In the genomic region with DNA sequence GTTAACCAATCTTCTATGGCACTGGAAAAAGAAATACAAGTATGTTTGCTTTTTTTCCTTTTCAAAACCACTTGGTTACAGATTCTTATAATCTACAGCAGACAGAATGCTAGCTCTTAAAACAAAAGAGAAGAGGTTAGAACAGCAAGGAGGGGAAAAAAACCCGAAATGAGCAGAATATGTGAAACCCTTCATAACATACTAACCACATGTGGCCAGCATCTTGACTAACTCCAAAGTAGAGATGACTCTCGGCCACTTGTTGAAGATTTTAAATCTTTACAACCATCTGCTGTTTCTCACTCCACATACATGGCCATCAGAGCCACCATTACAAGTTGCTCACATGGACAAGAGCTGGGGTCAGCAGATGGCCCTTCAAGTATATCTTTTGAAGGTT, we compare ENCODE assay signal across 21 cellular contexts.
DNase-seq lines count a peak whose midpoint lies in the region; TF ChIP-seq lines count a peak whose summit lies in the region.
"Had no signal": no experiment of that assay in that cellular context is flagged by ENCODE, and none has a peak within 500 bp of the region (broad histone marks: within the 10 kb centered on the region; RNA-seq: fewer than 3 reads in every experiment).

No MANE protein-coding gene starts in this region.

- TF ChIP-seq CTCF in brain microvascular endothelial cell (IDR thresholded peaks at IDR 0.05; ENCODE audit: low read depth, low read length, missing control alignments), result no peak
- TF ChIP-seq CTCF in sigmoid colon (IDR thresholded peaks at IDR 0.05), result no peak

- peaks cover 0 to 4% (median 0%) of the 10 kb centered on the region in 4 donors for H3K9me3 ChIP-seq in sigmoid colon
- H3K9me3 ChIP-seq: A549, adrenal gland, testis had no signal

- TF ChIP-seq POLR2A in sigmoid colon (IDR thresholded peaks at IDR 0.05), result no peak

- peaks cover 0 to 26% (median 5%) of the 10 kb centered on the region in 4 donors for H3K4me1 ChIP-seq in sigmoid colon
- H3K4me1 ChIP-seq: A549, adrenal gland, testis had no signal

- no peak for TF ChIP-seq EP300 in sigmoid colon (IDR thresholded peaks at IDR 0.05)

- H3K36me3 ChIP-seq in brain microvascular endothelial cell (replicated peaks), result no peaks in the 10 kb centered on the region
- H3K36me3 ChIP-seq in sigmoid colon, result peaks cover 0 to 6% (median 0%) of the 10 kb centered on the region in 4 donors
- H3K36me3 ChIP-seq: adrenal gland had no signal

- WGBS in sigmoid colon, 2 donors, result 87% methylated on average over 2 of the region's 2 CpGs

- DNase-seq in AG20443 (ENCODE audit: low spot score), result peak; percentile 25
- DNase-seq in LHCN-M2 (ENCODE audit: low read depth), result peak; percentile 48
- DNase-seq in brain microvascular endothelial cell, result no peak
- no peak for DNase-seq in sigmoid colon
- no peak for DNase-seq in NCI-H69 (lab: John Stamatoyannopoulos, UW)
- DNase-seq in inferior parietal cortex (ENCODE audit: extremely low spot score), result no peak
- DNase-seq in hypothalamus (lab: John Stamatoyannopoulos, UW), result no peak
- DNase-seq in NCI-H1436 treated with DMSO at 0.1 percent for 48 hours (lab: John Stamatoyannopoulos, UW), result no peak
- DNase-seq: activated CD8-positive, alpha-beta T cell treated with anti-CD3 and anti-CD28 coated beads, Interleukin-2, amount 10 ng/mL, durations not matched to agents 7 days and 5 days; activated gamma-delta T cell treated with Interleukin-2 at 50 U/mL for 16 hours; activated T-cell treated with anti-CD3 and anti-CD28 coated beads, Interleukin-2, amount 50 U/mL, for 1 hour; adrenal gland; C1 segment of cervical spinal cord; head of caudate nucleus; left ventricle myocardium superior; NCI-H2171 treated with DMSO at 0.1 percent for 48 hours; stimulated activated CD4-positive, alpha-beta T cell treated with anti-CD3 and anti-CD28 coated beads, Interleukin-1b, Interleukin-23, amount 100 ng/mL, for 48 hours; testis had no signal

- intact Hi-C loops in sigmoid colon (cut with DNase I), result no loop called here

- H3K27ac ChIP-seq in brain microvascular endothelial cell (peak overlapping the region; percentile 20), sigmoid colon (peak overlapping the region in 3 of 4 donors; percentile 2 to 33 (median 11))
- H3K27ac ChIP-seq: A549, adrenal gland, cardiac muscle cell, testis had no signal

- H3K27me3 ChIP-seq in brain microvascular endothelial cell (replicated peaks), result no peaks in the 10 kb centered on the region
- no peaks in the 10 kb centered on the region for H3K27me3 ChIP-seq in sigmoid colon
- H3K27me3 ChIP-seq: adrenal gland, cardiac muscle cell, testis had no signal

- in situ Hi-C loops in brain microvascular endothelial cell (cut with HindIII; ENCODE audit: low pct_ligation_motif_present, low sequenced_read_pairs), result no loop called here

- H3K4me3 ChIP-seq in brain microvascular endothelial cell (ENCODE audit: low read depth, low read length), result no peak overlapping the region
- H3K4me3 ChIP-seq in sigmoid colon, result no peak overlapping the region
- H3K4me3 ChIP-seq: A549, adrenal gland, cardiac muscle cell, K562, testis had no signal

Comparison
In these comparisons a context has a peak if more than half of its experiments do, and no peak if none do; other contexts are left out.
1. DNase-seq: peak in AG20443 (single experiment) and LHCN-M2 (single experiment); none in brain microvascular endothelial cell (single experiment), sigmoid colon (single experiment), NCI-H69 (single experiment), inferior parietal cortex (single experiment), hypothalamus (0 of 51) and NCI-H1436 treated with DMSO at 0.1 percent for 48 hours (single experiment).